1 cellular context compared by ENCODE assay signal in genomic region chr4:184357164-184357563, GRCh38.
TF ChIP-seq lines count a peak whose summit lies in the region.

No MANE protein-coding gene starts in this region.

TF ChIP-seq in HepG2, 621 proteins besides CTCF, POLR2A, EP300 and RAD21 (continued from another document):
- TF ChIP-seq ZMYM4 (CRISPR knock-in tag; IDR thresholded peaks at IDR 0.05) = no peak
- no peak for TF ChIP-seq RFX5 (IDR thresholded peaks at IDR 0.05; ENCODE audit: low read depth, low read length)
- TF ChIP-seq, protein P1, sequence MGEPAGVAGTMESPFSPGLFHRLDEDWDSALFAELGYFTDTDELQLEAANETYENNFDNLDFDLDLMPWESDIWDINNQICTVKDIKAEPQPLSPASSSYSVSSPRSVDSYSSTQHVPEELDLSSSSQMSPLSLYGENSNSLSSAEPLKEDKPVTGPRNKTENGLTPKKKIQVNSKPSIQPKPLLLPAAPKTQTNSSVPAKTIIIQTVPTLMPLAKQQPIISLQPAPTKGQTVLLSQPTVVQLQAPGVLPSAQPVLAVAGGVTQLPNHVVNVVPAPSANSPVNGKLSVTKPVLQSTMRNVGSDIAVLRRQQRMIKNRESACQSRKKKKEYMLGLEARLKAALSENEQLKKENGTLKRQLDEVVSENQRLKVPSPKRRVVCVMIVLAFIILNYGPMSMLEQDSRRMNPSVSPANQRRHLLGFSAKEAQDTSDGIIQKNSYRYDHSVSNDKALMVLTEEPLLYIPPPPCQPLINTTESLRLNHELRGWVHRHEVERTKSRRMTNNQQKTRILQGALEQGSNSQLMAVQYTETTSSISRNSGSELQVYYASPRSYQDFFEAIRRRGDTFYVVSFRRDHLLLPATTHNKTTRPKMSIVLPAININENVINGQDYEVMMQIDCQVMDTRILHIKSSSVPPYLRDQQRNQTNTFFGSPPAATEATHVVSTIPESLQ (CRISPR knock-in tag; conservative IDR thresholded peaks at IDR 0.05) = no peak
- TF ChIP-seq ZNF607 (CRISPR knock-in tag; IDR thresholded peaks at IDR 0.05; ENCODE audit: borderline replicate concordance) = no peak
- TF ChIP-seq ZFP91 (CRISPR knock-in tag; IDR thresholded peaks at IDR 0.05; ENCODE audit: borderline replicate concordance) = no peak
- peak; percentile 56 for TF ChIP-seq FOXA3 (CRISPR knock-in tag; IDR thresholded peaks at IDR 0.05)
